In genomic region chr17:49214665-49215360, GRCh38 we compare ENCODE assay signal across 11 cellular contexts. TPM values are rescaled to one million over a fixed set of nuclear protein-coding genes. Genes with fewer than 3 reads are reported as not detected.
A peak's percentile ranks its signal among the peaks of the same experiment; 100 is the strongest.
DNase-seq lines count a peak whose midpoint lies in the region; ATAC-seq and TF ChIP-seq lines count a peak whose summit lies in the region.
"Had no signal": no experiment of that assay in that cellular context is flagged by ENCODE, and none has a peak within 500 bp of the region (broad histone marks: within the 10 kb centered on the region; RNA-seq: fewer than 3 reads in every experiment).

No MANE protein-coding gene starts in this region.

- no peak overlapping the region for H3K27ac Mint-ChIP-seq in neural progenitor cell

- H3K4me2 ChIP-seq in neural progenitor cell = no peak overlapping the region

- H3K9ac ChIP-seq in neural progenitor cell = no peak overlapping the region

- no peaks in the 10 kb centered on the region for H3K9me3 ChIP-seq in breast epithelium
- no peaks in the 10 kb centered on the region for H3K9me3 ChIP-seq in neural progenitor cell (ENCODE audit: low read depth)
- H3K9me3 ChIP-seq in mucosa of descending colon = no peaks in the 10 kb centered on the region

- peaks cover 5 to 17% of the 10 kb centered on the region in 2 donors for H3K27me3 ChIP-seq in breast epithelium
- no peaks in the 10 kb centered on the region for H3K27me3 ChIP-seq in neural progenitor cell

- TF ChIP-seq CTCF in breast epithelium (IDR thresholded peaks at IDR 0.05) = no peak
- no peak for TF ChIP-seq CTCF in neural progenitor cell (IDR thresholded peaks at IDR 0.05)
- TF ChIP-seq CTCF in mucosa of descending colon (IDR thresholded peaks at IDR 0.05) = no peak

- H3K79me2 ChIP-seq in neural progenitor cell (ENCODE audit: low read depth) = no peaks in the 10 kb centered on the region

- H4K20me1 ChIP-seq in neural progenitor cell (ENCODE audit: low read depth) = no peaks in the 10 kb centered on the region

- H3K36me3 Mint-ChIP-seq in neural progenitor cell = no peaks in the 10 kb centered on the region

- H3F3A ChIP-seq in neural progenitor cell (ENCODE audit: low read depth) = no peaks in the 10 kb centered on the region

- H3K36me3 ChIP-seq in breast epithelium = no peaks in the 10 kb centered on the region
- H3K36me3 ChIP-seq in neural progenitor cell = no peaks in the 10 kb centered on the region
- H3K36me3 ChIP-seq in mucosa of descending colon (ENCODE audit: low read depth) = no peaks in the 10 kb centered on the region

- H3K9me3 Mint-ChIP-seq in neural progenitor cell = no peaks in the 10 kb centered on the region

- peak; percentile 38 for DNase-seq in NCI-H82 (lab: John Stamatoyannopoulos, UW)
- DNase-seq in NCI-H82 treated with DMSO at 0.1 percent for 48 hours (lab: John Stamatoyannopoulos, UW; ENCODE audit: unreplicated experiment) = no peak
- peak; percentile 38 for DNase-seq in H4 (ENCODE audit: low spot score)
- peak; percentile 57 to 75 for DNase-seq in breast epithelium (ENCODE audit: low spot score in 2 of 2)
- no peak for DNase-seq in neural progenitor cell (ENCODE audit: low spot score)
- no peak for DNase-seq in mucosa of descending colon
- no peak for DNase-seq in EL
- DNase-seq: NCI-H146 had no signal

- H2AFZ ChIP-seq in neural progenitor cell (replicated peaks) = no peak overlapping the region

- TF ChIP-seq POLR2A in breast epithelium (IDR thresholded peaks at IDR 0.05) = no peak

- H3K27ac ChIP-seq in breast epithelium = peak overlapping the region; percentile 40 to 42
- no peak overlapping the region for H3K27ac ChIP-seq in neural progenitor cell

- peaks cover 14% of the 10 kb centered on the region for H3K4me1 Mint-ChIP-seq in neural progenitor cell

- peaks cover 14% of the 10 kb centered on the region for H3K27me3 Mint-ChIP-seq in neural progenitor cell (ENCODE audit: insufficient read depth, low read depth)

- H3K4me1 ChIP-seq in breast epithelium (no peaks in the 10 kb centered on the region), neural progenitor cell (peaks cover 12% of the 10 kb centered on the region), mucosa of descending colon (ENCODE audit: low read depth) (peaks cover 7% of the 10 kb centered on the region)

- H3K4me3 ChIP-seq in breast epithelium = no peak overlapping the region
- H3K4me3 ChIP-seq in neural progenitor cell = no peak overlapping the region
- no peak overlapping the region for H3K4me3 ChIP-seq in mucosa of descending colon

- intact Hi-C loops in breast epithelium (cut with DNase I; ENCODE audit: low total_unique reads) = loop anchor here (5.0 kb wide), 1 partner anchor 332 kb away; no protein-coding TSS in a partner anchor
- intact Hi-C loops in mucosa of descending colon (cut with DNase I, micrococcal nuclease) = no loop called here

- peak overlapping the region; percentile 45 for H3K4me3 Mint-ChIP-seq in neural progenitor cell

- ATAC-seq in GM18909 (IDR thresholded peaks at IDR 0.05; ENCODE audit: poor library complexity, unreplicated experiment) = no peak
- ATAC-seq in mucosa of descending colon = no peak
- ATAC-seq: right cardiac atrium had no signal

RNA-seq across cellular contexts. Expression of gene ABI3, which starts 4.3 kb away (rescaled TPM):
- total RNA-seq in H4 (2014; rRNA removed; shearing (Covaris generic)) = not detected in 2 replicates
- total RNA-seq in breast epithelium (1 to 10 TPM; 1.9 to 5.2 (median 5.1) TPM), neural progenitor cell (ENCODE audit: low replicate concordance) (not detected in 2 replicates), mucosa of descending colon (10 to 100 TPM in 1 of 3 donors, 1 to 10 TPM in 2; 5.9 to 10.6 (median 7.2) TPM)

RNA-seq across cellular contexts. Expression of gene GNGT2, which starts 4.4 kb away (rescaled TPM):
- total RNA-seq in H4 (2014; rRNA removed; shearing (Covaris generic)) = 0.87 TPM in 1 of 2 replicates, not detected in the other
- total RNA-seq in breast epithelium = under 1 TPM in 2 of 3 donors, not detected in 1; 0.48 to 0.66 TPM
- not detected in 2 replicates for total RNA-seq in neural progenitor cell (ENCODE audit: low replicate concordance)
- 1 to 10 TPM in 1 of 3 donors, under 1 TPM in 2; 0.89 to 1.7 (median 0.96) TPM for total RNA-seq in mucosa of descending colon

RNA-seq across cellular contexts. Expression of gene PHOSPHO1, which starts 15.8 kb away (rescaled TPM):
- 0.74 and 0.88 TPM in 2 replicates for total RNA-seq in H4 (2014; rRNA removed; shearing (Covaris generic))
- total RNA-seq in breast epithelium (under 1 TPM in 2 of 3 donors, not detected in 1; 0.33 to 0.88 TPM), neural progenitor cell (ENCODE audit: low replicate concordance) (0.06 TPM in 1 of 2 replicates, not detected in the other), mucosa of descending colon (under 1 TPM in 1 of 3 donors, not detected in 2; 0.25 TPM)
- total RNA-seq: kidney epithelial cell had no signal

Comparison
In these comparisons a context has a peak if more than half of its experiments do, and no peak if none do; other contexts are left out.
1. DNase-seq: peak in NCI-H82 (single experiment), H4 (single experiment) and breast epithelium (2 of 2); none in NCI-H82 treated with DMSO at 0.1 percent for 48 hours (single experiment), neural progenitor cell (single experiment), mucosa of descending colon (0 of 3) and EL (single experiment).